In genomic region chr17:82269138-82269881, GRCh38 we compare ENCODE assay signal across 2 cellular contexts.
TF ChIP-seq lines count a peak whose summit lies in the region.

No MANE protein-coding gene starts in this region.

TF ChIP-seq in HepG2, 621 proteins besides CTCF, POLR2A, EP300 and RAD21 (continues in another document):
- TF ChIP-seq, protein P1, sequence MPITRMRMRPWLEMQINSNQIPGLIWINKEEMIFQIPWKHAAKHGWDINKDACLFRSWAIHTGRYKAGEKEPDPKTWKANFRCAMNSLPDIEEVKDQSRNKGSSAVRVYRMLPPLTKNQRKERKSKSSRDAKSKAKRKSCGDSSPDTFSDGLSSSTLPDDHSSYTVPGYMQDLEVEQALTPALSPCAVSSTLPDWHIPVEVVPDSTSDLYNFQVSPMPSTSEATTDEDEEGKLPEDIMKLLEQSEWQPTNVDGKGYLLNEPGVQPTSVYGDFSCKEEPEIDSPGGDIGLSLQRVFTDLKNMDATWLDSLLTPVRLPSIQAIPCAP (CRISPR knock-in tag; IDR thresholded peaks at IDR 0.05; ENCODE audit: low read depth): no peak
- no peak for TF ChIP-seq ZNF3 (CRISPR knock-in tag; IDR thresholded peaks at IDR 0.05)
- TF ChIP-seq FOXA3 (CRISPR knock-in tag; IDR thresholded peaks at IDR 0.05): peak; percentile 19; the same call in 1 of the 2 replicates
- no peak for TF ChIP-seq AHR (CRISPR knock-in tag; IDR thresholded peaks at IDR 0.05)
- TF ChIP-seq TSC22D2 (CRISPR knock-in tag; IDR thresholded peaks at IDR 0.05; ENCODE audit: borderline replicate concordance): no peak
- no peak for TF ChIP-seq ZNF382 (CRISPR knock-in tag; IDR thresholded peaks at IDR 0.05; ENCODE audit: borderline replicate concordance)
- TF ChIP-seq SYNCRIP (IDR thresholded peaks at IDR 0.05; ENCODE audit: insufficient read depth, low read depth, low read length): no peak
- no peak for TF ChIP-seq NR2F2 (IDR thresholded peaks at IDR 0.05; ENCODE audit: borderline replicate concordance, low read depth)
- no peak for TF ChIP-seq NFYC (CRISPR knock-in tag; IDR thresholded peaks at IDR 0.05)
- TF ChIP-seq ZNF784 (CRISPR knock-in tag; IDR thresholded peaks at IDR 0.05; ENCODE audit: borderline replicate concordance): no peak
- TF ChIP-seq, protein P2, sequence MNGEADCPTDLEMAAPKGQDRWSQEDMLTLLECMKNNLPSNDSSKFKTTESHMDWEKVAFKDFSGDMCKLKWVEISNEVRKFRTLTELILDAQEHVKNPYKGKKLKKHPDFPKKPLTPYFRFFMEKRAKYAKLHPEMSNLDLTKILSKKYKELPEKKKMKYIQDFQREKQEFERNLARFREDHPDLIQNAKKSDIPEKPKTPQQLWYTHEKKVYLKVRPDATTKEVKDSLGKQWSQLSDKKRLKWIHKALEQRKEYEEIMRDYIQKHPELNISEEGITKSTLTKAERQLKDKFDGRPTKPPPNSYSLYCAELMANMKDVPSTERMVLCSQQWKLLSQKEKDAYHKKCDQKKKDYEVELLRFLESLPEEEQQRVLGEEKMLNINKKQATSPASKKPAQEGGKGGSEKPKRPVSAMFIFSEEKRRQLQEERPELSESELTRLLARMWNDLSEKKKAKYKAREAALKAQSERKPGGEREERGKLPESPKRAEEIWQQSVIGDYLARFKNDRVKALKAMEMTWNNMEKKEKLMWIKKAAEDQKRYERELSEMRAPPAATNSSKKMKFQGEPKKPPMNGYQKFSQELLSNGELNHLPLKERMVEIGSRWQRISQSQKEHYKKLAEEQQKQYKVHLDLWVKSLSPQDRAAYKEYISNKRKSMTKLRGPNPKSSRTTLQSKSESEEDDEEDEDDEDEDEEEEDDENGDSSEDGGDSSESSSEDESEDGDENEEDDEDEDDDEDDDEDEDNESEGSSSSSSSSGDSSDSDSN (CRISPR knock-in tag; IDR thresholded peaks at IDR 0.05): 0 out of 2 replicates have a peak, but pooled peaks have one; percentile 16
- TF ChIP-seq ZFY (CRISPR knock-in tag; IDR thresholded peaks at IDR 0.05): no peak
- no peak for TF ChIP-seq MLLT10 (CRISPR knock-in tag; IDR thresholded peaks at IDR 0.05)
- TF ChIP-seq ZNF766 (CRISPR knock-in tag; IDR thresholded peaks at IDR 0.05; ENCODE audit: borderline replicate concordance): 0 out of 2 replicates have a peak, but pooled peaks have one; percentile 60
- TF ChIP-seq MTA3 (CRISPR knock-in tag; IDR thresholded peaks at IDR 0.05): no peak
- TF ChIP-seq NR3C1 (CRISPR knock-in tag; IDR thresholded peaks at IDR 0.05): no peak
- no peak for TF ChIP-seq PPARG (CRISPR knock-in tag; conservative IDR thresholded peaks at IDR 0.05)
- TF ChIP-seq RXRB (CRISPR knock-in tag; IDR thresholded peaks at IDR 0.05; ENCODE audit: borderline replicate concordance): 0 out of 2 replicates have a peak, but pooled peaks have one; percentile 14
- TF ChIP-seq DDIT3 (CRISPR knock-in tag; IDR thresholded peaks at IDR 0.05): no peak
- no peak for TF ChIP-seq TAF1 (CRISPR knock-in tag; IDR thresholded peaks at IDR 0.05)
- no peak for TF ChIP-seq PBX3 (CRISPR knock-in tag; IDR thresholded peaks at IDR 0.05; ENCODE audit: borderline replicate concordance)
- TF ChIP-seq ZNF234 (CRISPR knock-in tag; conservative IDR thresholded peaks at IDR 0.05): no peak
- TF ChIP-seq SMAD9 (CRISPR knock-in tag; IDR thresholded peaks at IDR 0.05): no peak
- no peak for TF ChIP-seq CHD2 (IDR thresholded peaks at IDR 0.05; ENCODE audit: low read depth, low read length)
- TF ChIP-seq ZNF24 (IDR thresholded peaks at IDR 0.05): no peak
- peak; percentile 84 for TF ChIP-seq SSRP1 (CRISPR knock-in tag; IDR thresholded peaks at IDR 0.05)
- no peak for TF ChIP-seq ZNF597 (CRISPR knock-in tag; IDR thresholded peaks at IDR 0.05)
- no peak for TF ChIP-seq JUND (CRISPR knock-in tag; IDR thresholded peaks at IDR 0.05)
- no peak for TF ChIP-seq MIXL1 (CRISPR knock-in tag; IDR thresholded peaks at IDR 0.05)
- no peak for TF ChIP-seq NFKB2 (CRISPR knock-in tag; IDR thresholded peaks at IDR 0.05; ENCODE audit: borderline replicate concordance)
- no peak; the same call in 1 of the 2 replicates for TF ChIP-seq ZBTB38 (CRISPR knock-in tag; IDR thresholded peaks at IDR 0.05)

TF ChIP-seq in K562, 482 proteins besides CTCF, POLR2A, EP300 and RAD21:
- TF ChIP-seq PATZ1 (CRISPR knock-in tag; IDR thresholded peaks at IDR 0.05; ENCODE audit: borderline replicate concordance): no peak
- TF ChIP-seq ZNF316 (IDR thresholded peaks at IDR 0.05): peak; percentile 38; the same call in 1 of the 2 replicates
